In the genomic region with DNA sequence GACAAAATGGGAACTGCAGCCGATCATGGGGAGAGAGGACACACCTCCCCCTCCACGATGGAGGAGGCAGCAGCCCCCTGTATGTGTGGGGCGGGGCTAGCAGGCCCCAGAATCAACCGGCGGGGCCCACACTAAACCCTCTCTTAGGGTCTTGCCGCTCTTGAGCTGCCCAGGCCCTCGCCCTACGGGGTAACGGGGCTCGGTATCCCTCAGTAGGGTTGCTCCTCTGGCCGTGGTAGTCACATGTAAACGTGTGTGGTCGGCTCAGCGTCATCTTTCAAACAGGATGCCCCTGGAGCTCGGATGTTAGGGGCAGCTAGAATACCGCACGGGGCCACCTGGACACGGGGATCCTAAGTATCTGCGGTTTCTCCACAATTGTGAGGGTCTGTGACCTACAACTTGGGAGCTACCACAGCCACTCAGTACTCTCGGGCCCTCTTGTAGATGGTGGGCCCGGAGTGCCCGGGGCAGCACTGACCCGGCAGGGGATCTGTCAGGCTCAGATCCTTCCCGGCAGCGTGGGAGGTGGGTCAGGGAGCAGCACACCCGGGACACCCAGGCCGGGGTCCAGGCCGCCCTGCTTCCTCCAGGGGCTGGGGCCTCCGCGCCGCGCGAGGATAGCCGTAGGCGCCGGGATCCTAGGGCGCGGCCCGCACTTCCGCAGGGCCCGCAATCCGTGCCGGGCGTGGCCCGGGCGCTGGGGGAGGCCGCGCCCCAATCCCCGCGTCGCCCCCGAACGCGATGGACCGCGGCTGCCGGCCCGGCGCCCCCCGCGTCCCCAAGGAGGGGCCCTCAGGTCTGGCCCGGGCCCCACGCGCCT, we compare ENCODE assay signal across 8 cellular contexts. TPM values are rescaled to one million over a fixed set of nuclear protein-coding genes. Genes with fewer than 3 reads are reported as not detected.
DNase-seq lines count a peak whose midpoint lies in the region; ATAC-seq and TF ChIP-seq lines count a peak whose summit lies in the region.

No MANE protein-coding gene starts in this region.

- RAD21 ChIA-PET in HCT116 (lab: Charles Lee; ENCODE audit: low non-redundant PET in 1 of 2, low total read pairs in 2 of 2, uncharacterized antibody in 2 of 2, unreplicated experiment in 2 of 2), result interaction anchor here in 1 of 2 experiments (0.8 kb wide), 1 partner anchor 39 kb away, joined by 3 read pairs; no protein-coding TSS in a partner anchor

- DNase-seq in ELR (ENCODE audit: low read depth) (peak; percentile 83), HCT116 (ENCODE audit: low read depth, low spot score) (no peak), OCI-LY7 (ENCODE audit: low spot score) (peak; percentile 76), amniotic epithelial cell (ENCODE audit: low read depth) (peak; percentile 54), midbrain (lab: John Stamatoyannopoulos, UW) (no peak), NCI-H1436 (lab: John Stamatoyannopoulos, UW) (no peak)

- no peak for TF ChIP-seq RAD21 in HCT116 (IDR thresholded peaks at IDR 0.05; ENCODE audit: low read depth)

- POLR2A ChIA-PET in HCT116 (lab: Charles Lee), result interaction anchor here (0.5 to 1.6 kb wide), 5 partner anchors 10 to 290 kb away, joined by 3 to 5 read pairs (median 4); partner anchors contain the start of genes ANAPC11 and P4HB
- POLR2A ChIA-PET in OCI-LY7 (lab: Charles Lee), result interaction anchor here (0.9 to 2.2 kb wide), 3 partner anchors 23 to 47 kb away, joined by 4 to 18 read pairs (median 4); no protein-coding TSS in a partner anchor

- H3K27me3 ChIP-seq in HCT116 (ENCODE audit: insufficient read depth, low read length) (no peaks in the 10 kb centered on the region), skeletal muscle tissue (ENCODE audit: control insufficient read depth in 3 of 3, insufficient read depth in 3 of 3, low read length in 3 of 3) (no peaks in the 10 kb centered on the region)

- CTCF ChIA-PET in HCT116 (lab: Charles Lee) (interaction anchor here (1.0 to 2.7 kb wide), 6 partner anchors 9 to 151 kb away, joined by 3 to 27 read pairs (median 4); partner anchors contain the start of genes CENPX and LRRC45), OCI-LY7 (lab: Charles Lee; ENCODE audit: unreplicated experiment) (interaction anchor here (1.2 kb wide), 1 partner anchor 58 kb away, joined by 4 read pairs; no protein-coding TSS in a partner anchor)

- intact Hi-C loops in HCT116 (cut with micrococcal nuclease) (loop anchor here (5.0 kb wide), 1 partner anchor 57 kb away; the partner anchor contains the start of gene MAFG), OCI-LY7 (cut with micrococcal nuclease; ENCODE audit: unreplicated experiment) (loop anchor here (2.0 to 5.0 kb wide), 5 partner anchors 20 to 353 kb away; partner anchors contain the start of genes ALYREF, ANAPC11, DCXR and MAFG)

- H3K79me2 ChIP-seq in HCT116 (ENCODE audit: insufficient read depth, low read length) (peaks cover 43% of the 10 kb centered on the region), OCI-LY7 (ENCODE audit: insufficient read depth, low read depth, low read length) (peaks cover 31% of the 10 kb centered on the region)

- H3K4me3 ChIP-seq in HCT116 (replicated peaks in 1 of 2; ENCODE audit: low read depth in 1 of 2, low read length in 2 of 2) (peak overlapping the region; percentile 71 to 95), OCI-LY7 (ENCODE audit: low read depth, low read length, poor library complexity, severe bottlenecking) (peak overlapping the region; percentile 97), iPS-11a (ENCODE audit: low read depth, low read length) (peak overlapping the region; percentile 72), skeletal muscle tissue (ENCODE audit: low read length in 3 of 3) (peak overlapping the region; percentile 76 to 78 (median 78))

- H3K4me1 ChIP-seq in HCT116 (ENCODE audit: control insufficient read depth in 1 of 2, insufficient read depth in 2 of 2, low read length in 2 of 2) (peaks cover 38 to 79% of the 10 kb centered on the region in 2 experiments), OCI-LY7 (ENCODE audit: insufficient read depth, low read length, poor library complexity, severe bottlenecking) (peaks cover 68% of the 10 kb centered on the region), skeletal muscle tissue (ENCODE audit: control insufficient read depth in 3 of 3, insufficient read depth in 3 of 3, low read length in 3 of 3) (peaks cover 38 to 70% (median 42%) of the 10 kb centered on the region in 3 donors)

- H3K9me2 ChIP-seq in HCT116 (ENCODE audit: insufficient read depth), result no peaks in the 10 kb centered on the region
- no peaks in the 10 kb centered on the region for H3K9me2 ChIP-seq in OCI-LY7 (ENCODE audit: insufficient read depth, low read length)

- peaks cover 2% of the 10 kb centered on the region; the same call in 1 of the 2 replicates for H4K20me1 ChIP-seq in HCT116 (ENCODE audit: insufficient read depth)
- H4K20me1 ChIP-seq in OCI-LY7 (ENCODE audit: insufficient read depth, low read length), result no peaks in the 10 kb centered on the region

- H2AFZ ChIP-seq in HCT116 (ENCODE audit: low read depth, low read length, poor library complexity, severe bottlenecking), result no peak overlapping the region
- no peak overlapping the region for H2AFZ ChIP-seq in OCI-LY7 (ENCODE audit: low read length)

- H3K9me3 ChIP-seq in HCT116 (ENCODE audit: control insufficient read depth in 1 of 2, insufficient read depth in 1 of 2, low read depth in 1 of 2, low read length in 2 of 2) (no peaks in the 10 kb centered on the region), OCI-LY7 (ENCODE audit: low read length) (no peaks in the 10 kb centered on the region), skeletal muscle tissue (ENCODE audit: control insufficient read depth in 3 of 3, low read length in 3 of 3) (no peaks in the 10 kb centered on the region)

- peak overlapping the region; percentile 99 for H3K27ac ChIP-seq in HCT116 (ENCODE audit: low read depth, low read length)
- peak overlapping the region; percentile 85 for H3K27ac ChIP-seq in OCI-LY7 (ENCODE audit: low read depth, low read length, poor library complexity, severe bottlenecking)
- peak overlapping the region; percentile 83 for H3K27ac ChIP-seq in skeletal muscle tissue (ENCODE audit: low read depth, low read length)

- H3K9ac ChIP-seq in HCT116 (ENCODE audit: low read length) (peak overlapping the region; percentile 99), skeletal muscle tissue (ENCODE audit: low read depth in 1 of 3, low read length in 3 of 3) (peak overlapping the region; percentile 83 to 90 (median 87))

- TF ChIP-seq CTCF in HCT116 (IDR thresholded peaks at IDR 0.05 in 2 of 3, conservative IDR thresholded peaks at IDR 0.05 in 1 of 3; ENCODE audit: borderline replicate concordance in 1 of 3, insufficient read depth in 1 of 3, low read depth in 2 of 3, low read length in 2 of 3) (no peak), OCI-LY7 (conservative IDR thresholded peaks at IDR 0.05; ENCODE audit: low read length) (no peak)

- BruUV-seq in HCT116 (replicated peaks; lab: Mats Ljungman, UMichigan) (no TSS peak), OCI-LY7 (replicated peaks; lab: Mats Ljungman, UMichigan) (no TSS peak)

- peak; percentile 0; the same call in 1 of the 2 replicates for ATAC-seq in HCT116

- H3K4me2 ChIP-seq in HCT116 (ENCODE audit: low read length) (peak overlapping the region; percentile 86), OCI-LY7 (ENCODE audit: low read length) (peak overlapping the region; percentile 98)

- H3K36me3 ChIP-seq in HCT116 (ENCODE audit: control insufficient read depth in 1 of 2, insufficient read depth in 2 of 2, low read length in 2 of 2) (peaks cover 7 to 17% of the 10 kb centered on the region in 2 experiments; a peak in 3 of 4 replicates), OCI-LY7 (ENCODE audit: insufficient read depth, low read length) (peaks cover 54% of the 10 kb centered on the region), skeletal muscle tissue (ENCODE audit: control insufficient read depth in 3 of 3, insufficient read depth in 3 of 3, low read length in 3 of 3) (peaks cover 11 to 20% (median 11%) of the 10 kb centered on the region in 3 donors)

- TF ChIP-seq POLR2A in HCT116 (IDR thresholded peaks at IDR 0.05; ENCODE audit: borderline replicate concordance, extremely low read depth, insufficient read depth, insufficient read length), result no peak

TF ChIP-seq in HCT116, 20 proteins besides CTCF, POLR2A, EP300 and RAD21 (continues in another document):
- TF ChIP-seq, protein P1, sequence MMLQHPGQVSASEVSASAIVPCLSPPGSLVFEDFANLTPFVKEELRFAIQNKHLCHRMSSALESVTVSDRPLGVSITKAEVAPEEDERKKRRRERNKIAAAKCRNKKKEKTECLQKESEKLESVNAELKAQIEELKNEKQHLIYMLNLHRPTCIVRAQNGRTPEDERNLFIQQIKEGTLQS (IDR thresholded peaks at IDR 0.05), result no peak
- TF ChIP-seq CBX3 (IDR thresholded peaks at IDR 0.05; ENCODE audit: low read depth), result no peak
- TF ChIP-seq JUND (IDR thresholded peaks at IDR 0.05), result no peak
- TF ChIP-seq, protein P2, sequence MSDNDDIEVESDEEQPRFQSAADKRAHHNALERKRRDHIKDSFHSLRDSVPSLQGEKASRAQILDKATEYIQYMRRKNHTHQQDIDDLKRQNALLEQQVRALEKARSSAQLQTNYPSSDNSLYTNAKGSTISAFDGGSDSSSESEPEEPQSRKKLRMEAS (IDR thresholded peaks at IDR 0.05), result no peak

RNA-seq across cellular contexts. Expression of gene ARHGDIA, which starts 0.8 kb away (rescaled TPM):
- total RNA-seq in HCT116 (2021; ENCODE audit: unreplicated experiment) (554 TPM), OCI-LY7 (2022) (663 and 715 TPM in 2 replicates), skeletal muscle tissue (43.3 TPM)
- polyA plus RNA-seq in HCT116 (2012), result 393 and 453 TPM in 2 replicates
- total RNA-seq in OCI-LY7 (2014; rRNA removed; shearing (Covaris generic)), result 233 and 265 TPM in 2 replicates

RNA-seq across cellular contexts. Expression of gene P4HB, which starts 10.0 kb away (rescaled TPM):
- total RNA-seq in HCT116 (2021; ENCODE audit: unreplicated experiment) (1,043 TPM), OCI-LY7 (2022) (502 and 577 TPM in 2 replicates), skeletal muscle tissue (264 TPM)
- 1,480 and 1,509 TPM in 2 replicates for polyA plus RNA-seq in HCT116 (2012)
- total RNA-seq in OCI-LY7 (2014; rRNA removed; shearing (Covaris generic)), result 388 and 393 TPM in 2 replicates

RNA-seq across cellular contexts. Expression of gene ALYREF, which starts 21.0 kb away (rescaled TPM):
- total RNA-seq in HCT116 (2021; ENCODE audit: unreplicated experiment) (280 TPM), OCI-LY7 (2022) (377 and 431 TPM in 2 replicates), skeletal muscle tissue (78.8 TPM)
- 200 and 207 TPM in 2 replicates for polyA plus RNA-seq in HCT116 (2012)
- total RNA-seq in OCI-LY7 (2014; rRNA removed; shearing (Covaris generic)), result 474 and 621 TPM in 2 replicates

RNA-seq across cellular contexts. Expression of gene ANAPC11, which starts 21.2 kb away (rescaled TPM):
- 208 TPM for total RNA-seq in HCT116 (2021; ENCODE audit: unreplicated experiment)
- polyA plus RNA-seq in HCT116 (2012), result 367 and 443 TPM in 2 replicates
- 265 and 315 TPM in 2 replicates for total RNA-seq in OCI-LY7 (2014; rRNA removed; shearing (Covaris generic))
- 225 and 227 TPM in 2 replicates for total RNA-seq in OCI-LY7 (2022)
- total RNA-seq in skeletal muscle tissue, result 104 TPM

RNA-seq across cellular contexts. Expression of gene NPB, which starts 31.7 kb away (rescaled TPM):
- total RNA-seq in HCT116 (2021; ENCODE audit: unreplicated experiment) (1.2 TPM), OCI-LY7 (2022) (2.5 and 2.8 TPM in 2 replicates), skeletal muscle tissue (1.0 TPM)
- polyA plus RNA-seq in HCT116 (2012), result 0.56 and 0.90 TPM in 2 replicates
- 3.2 and 3.9 TPM in 2 replicates for total RNA-seq in OCI-LY7 (2014; rRNA removed; shearing (Covaris generic))

Comparison
In these comparisons a context has a peak if more than half of its experiments do, and no peak if none do; other contexts are left out.
1. DNase-seq: peak in ELR (single experiment), OCI-LY7 (single experiment) and amniotic epithelial cell (single experiment); none in HCT116 (single experiment), midbrain (single experiment) and NCI-H1436 (single experiment).
2. Peak in every context shown above with its lines, with median percentiles within 50 percentile points of each other: H3K27ac ChIP-seq and H3K4me3 ChIP-seq.